1 cellular context compared by ENCODE assay signal in genomic region chr1:200641175-200641489, GRCh38.
TF ChIP-seq lines count a peak whose summit lies in the region.

No MANE protein-coding gene starts in this region.

TF ChIP-seq in endothelial cell of umbilical vein, 7 proteins besides CTCF, POLR2A, EP300 and RAD21:
- TF ChIP-seq EZH2 (IDR thresholded peaks at IDR 0.05; ENCODE audit: borderline replicate concordance, low read depth, low read length, severe bottlenecking) (no peak), MYC (IDR thresholded peaks at IDR 0.05; ENCODE audit: low read depth, low read length) (no peak)
